In genomic region chr2:28413152-28413895, GRCh38 we compare ENCODE assay signal across 2 cellular contexts.
TF ChIP-seq lines count a peak whose summit lies in the region.

No MANE protein-coding gene starts in this region.

TF ChIP-seq in SK-N-SH treated with all-trans-retinoic acid at 6 μM for 48 hours, 23 proteins besides CTCF, POLR2A, EP300 and RAD21 (continued from another document):
- TF ChIP-seq TSHZ2 (CRISPR knock-in tag; IDR thresholded peaks at IDR 0.05) (no peak), SNAI2 (CRISPR knock-in tag; IDR thresholded peaks at IDR 0.05) (no peak), ZNF8 (CRISPR knock-in tag; IDR thresholded peaks at IDR 0.05) (no peak), ESRRG (CRISPR knock-in tag; IDR thresholded peaks at IDR 0.05) (no peak), CREB5 (CRISPR knock-in tag; IDR thresholded peaks at IDR 0.05; ENCODE audit: low read depth) (no peak), BACH2 (CRISPR knock-in tag; IDR thresholded peaks at IDR 0.05; ENCODE audit: borderline replicate concordance) (no peak), ZFP3 (CRISPR knock-in tag; IDR thresholded peaks at IDR 0.05) (no peak), TCF4 (CRISPR knock-in tag; IDR thresholded peaks at IDR 0.05; ENCODE audit: borderline replicate concordance) (no peak)

TF ChIP-seq in SK-N-SH, 30 proteins besides CTCF, POLR2A, EP300 and RAD21 (continued from another document):
- TF ChIP-seq REST (IDR thresholded peaks at IDR 0.05; ENCODE audit: low read depth, low read length) (no peak), SMC3 (IDR thresholded peaks at IDR 0.05; ENCODE audit: low read depth, low read length) (no peak), RCOR1 (IDR thresholded peaks at IDR 0.05; ENCODE audit: low read length) (no peak), NRF1 (IDR thresholded peaks at IDR 0.05; ENCODE audit: low read depth, low read length) (no peak), PBX3 (IDR thresholded peaks at IDR 0.05) (no peak), POLR2AphosphoS5 (IDR thresholded peaks at IDR 0.05; ENCODE audit: low read depth, low read length) (no peak), GABPA (IDR thresholded peaks at IDR 0.05; ENCODE audit: low read depth) (no peak), TCF12 (IDR thresholded peaks at IDR 0.05) (no peak), CHD2 (IDR thresholded peaks at IDR 0.05; ENCODE audit: low read length, partially characterized antibody) (no peak)
